10 cellular contexts compared by ENCODE assay signal in the genomic region with DNA sequence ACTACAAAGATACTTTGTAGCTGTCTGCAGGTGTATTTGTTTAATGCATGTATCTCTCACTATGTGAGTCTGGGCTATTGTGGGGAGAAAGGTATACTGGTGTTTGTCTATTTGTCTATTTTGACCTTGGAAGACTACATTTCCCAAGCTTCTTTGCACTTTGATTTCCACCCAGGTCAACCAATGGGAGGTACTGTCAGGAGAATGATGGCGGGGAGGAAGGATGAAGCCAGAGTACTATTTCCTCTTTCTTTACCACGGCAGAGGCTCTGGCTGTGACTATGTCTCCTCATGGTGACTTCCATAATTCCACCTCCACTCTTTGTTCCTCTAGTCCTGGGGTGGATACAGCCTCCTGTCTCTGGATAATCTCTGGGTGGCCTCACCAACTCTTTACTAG. TPM values are rescaled to one million over a fixed set of nuclear protein-coding genes. Genes with fewer than 3 reads are reported as not detected.
A peak's percentile ranks its signal among the peaks of the same experiment; 100 is the strongest.
DNase-seq lines count a peak whose midpoint lies in the region; ATAC-seq and TF ChIP-seq lines count a peak whose summit lies in the region.
"Had no signal": no experiment of that assay in that cellular context is flagged by ENCODE, and none has a peak within 500 bp of the region (broad histone marks: within the 10 kb centered on the region; RNA-seq: fewer than 3 reads in every experiment).

No MANE protein-coding gene starts in this region.

- no peaks in the 10 kb centered on the region for H3K36me3 ChIP-seq in Caco-2 (ENCODE audit: control insufficient read depth, insufficient read depth, low read length)
- no peaks in the 10 kb centered on the region for H3K36me3 ChIP-seq in Karpas-422 (ENCODE audit: insufficient read depth, low read length)

- peak overlapping the region; percentile 19 for H3K4me3 Mint-ChIP-seq in Caco-2 (ENCODE audit: unreplicated experiment)
- H3K4me3 Mint-ChIP-seq: activated CD8-positive, alpha-beta T cell treated with anti-CD3 and anti-CD28 coated beads, Interleukin-2, amount 10 ng/mL, durations not matched to agents 7 days and 5 days had no signal

- H3K9me3 ChIP-seq in Caco-2 (no peaks in the 10 kb centered on the region), Karpas-422 (ENCODE audit: low read length) (no peaks in the 10 kb centered on the region)
- H3K9me3 ChIP-seq: body of pancreas had no signal

- no peak overlapping the region for H3K27ac Mint-ChIP-seq in Caco-2 (ENCODE audit: unreplicated experiment)
- H3K27ac Mint-ChIP-seq: activated CD8-positive, alpha-beta T cell treated with anti-CD3 and anti-CD28 coated beads, Interleukin-2, amount 10 ng/mL, durations not matched to agents 7 days and 5 days had no signal

- H2AFZ ChIP-seq in Karpas-422 (ENCODE audit: low read length): peak overlapping the region; percentile 82

- no peaks in the 10 kb centered on the region for H3K9me2 ChIP-seq in Karpas-422 (replicated peaks; ENCODE audit: insufficient read depth, low read length)

- CTCF ChIA-PET in Caco-2 (lab: Charles Lee): interaction anchor here (0.7 to 1.0 kb wide), 3 partner anchors 31 to 47 kb away, joined by 3 to 4 read pairs (median 4); no protein-coding TSS in a partner anchor

- in situ Hi-C loops in G401 (cut with HindIII; ENCODE audit: low sequenced_read_pairs): no loop called here

- peaks cover 11% of the 10 kb centered on the region for H3K4me1 Mint-ChIP-seq in Caco-2 (ENCODE audit: low read depth, unreplicated experiment)

- no peak for TF ChIP-seq CTCF in Caco-2 (IDR thresholded peaks at IDR 0.05; ENCODE audit: insufficient read depth in 1 of 2, low read depth in 1 of 2, low read length in 1 of 2, severe bottlenecking in 1 of 2, unreplicated experiment in 1 of 2)

- H3K4me3 ChIP-seq in Caco-2 (ENCODE audit: low read depth, low read length): 0 out of 2 replicates have a peak overlapping the region, but pooled peaks have one; percentile 3
- H3K4me3 ChIP-seq in Karpas-422 (ENCODE audit: low read length): no peak overlapping the region; the same call in 1 of the 2 replicates
- H3K4me3 ChIP-seq: body of pancreas had no signal

- H3K9me3 Mint-ChIP-seq in Caco-2 (ENCODE audit: unreplicated experiment): no peaks in the 10 kb centered on the region

- H3K4me1 ChIP-seq in Caco-2 (peaks cover 15% of the 10 kb centered on the region), Karpas-422 (ENCODE audit: low read length) (no peaks in the 10 kb centered on the region)
- H3K4me1 ChIP-seq: body of pancreas had no signal

- no peak for ATAC-seq in GM21360 (IDR thresholded peaks at IDR 0.05; ENCODE audit: unreplicated experiment)
- ATAC-seq: activated CD8-positive, alpha-beta T cell treated with anti-CD3 and anti-CD28 coated beads, Interleukin-2, amount 10 ng/mL, durations not matched to agents 7 days and 5 days; body of pancreas had no signal

- no peak overlapping the region for H3K27ac ChIP-seq in Karpas-422 (ENCODE audit: low read length)
- H3K27ac ChIP-seq: body of pancreas had no signal

- DNase-seq in Caco-2: peak in 1 of 2 experiments; percentile 46
- DNase-seq in Karpas-422: peak; percentile 66
- DNase-seq in SW480 (ENCODE audit: low spot score): peak; percentile 39
- DNase-seq in left kidney (ENCODE audit: low read depth, low spot score): peak; percentile 15
- DNase-seq in G401 (ENCODE audit: low spot score): no peak
- DNase-seq in DMS114 treated with DMSO at 0.1 percent for 48 hours (lab: John Stamatoyannopoulos, UW; ENCODE audit: unreplicated experiment): no peak
- DNase-seq in stimulated activated CD4-positive, alpha-beta T cell treated with anti-CD3 and anti-CD28 coated beads, Interleukin-2, amount 100 ng/mL, for 48 hours: no peak
- DNase-seq: activated CD8-positive, alpha-beta T cell treated with anti-CD3 and anti-CD28 coated beads, Interleukin-2, amount 10 ng/mL, durations not matched to agents 7 days and 5 days; body of pancreas had no signal

- no peaks in the 10 kb centered on the region for H3K27me3 Mint-ChIP-seq in Caco-2 (ENCODE audit: insufficient read depth, unreplicated experiment)

- H3K27me3 ChIP-seq in Caco-2 (replicated peaks; ENCODE audit: control insufficient read depth, insufficient read depth, low read length) (no peaks in the 10 kb centered on the region), Karpas-422 (ENCODE audit: low read length) (no peaks in the 10 kb centered on the region)
- H3K27me3 ChIP-seq: body of pancreas had no signal

- POLR2A ChIA-PET in Caco-2 (lab: Charles Lee): no interaction called here

- H3K9ac ChIP-seq in Karpas-422 (ENCODE audit: low read length): no peak overlapping the region

- peak overlapping the region; percentile 34 for H3K4me2 ChIP-seq in Karpas-422 (ENCODE audit: low read depth, low read length, poor library complexity, severe bottlenecking)

- no peaks in the 10 kb centered on the region for H4K20me1 ChIP-seq in Karpas-422 (ENCODE audit: insufficient read depth, low read depth, low read length)

- H3K36me3 Mint-ChIP-seq in Caco-2 (ENCODE audit: insufficient read depth, unreplicated experiment): no peaks in the 10 kb centered on the region

- no peaks in the 10 kb centered on the region for H3K79me2 ChIP-seq in Karpas-422 (ENCODE audit: low read length)

- intact Hi-C loops in Caco-2 (cut with micrococcal nuclease; ENCODE audit: unreplicated experiment): no loop called here

- BruUV-seq in Caco-2 (replicated peaks; lab: Mats Ljungman, UMichigan): no TSS peak

RNA-seq across cellular contexts. Expression of gene LBP, which starts 23.1 kb away (rescaled TPM):
- not detected in 2 replicates for total RNA-seq in Caco-2 (2022)
- total RNA-seq in Karpas-422 (2014; rRNA removed; shearing (Covaris generic); ENCODE audit: low replicate concordance): not detected in 2 replicates
- not detected in 2 replicates for total RNA-seq in G401 (2014; rRNA removed; shearing (Covaris generic))
- total RNA-seq: activated CD8-positive, alpha-beta T cell treated with anti-CD3 and anti-CD28 coated beads, Interleukin-2, amount 10 ng/mL, durations not matched to agents 7 days and 5 days had no signal

Comparison
In these comparisons a context has a peak if more than half of its experiments do, and no peak if none do; other contexts are left out.
1. DNase-seq: peak in Karpas-422 (single experiment), SW480 (single experiment) and left kidney (single experiment); none in G401 (single experiment), DMS114 treated with DMSO at 0.1 percent for 48 hours (single experiment) and stimulated activated CD4-positive, alpha-beta T cell treated with anti-CD3 and anti-CD28 coated beads, Interleukin-2, amount 100 ng/mL, for 48 hours (0 of 2).